17 cellular contexts compared by ENCODE assay signal in the genomic region with DNA sequence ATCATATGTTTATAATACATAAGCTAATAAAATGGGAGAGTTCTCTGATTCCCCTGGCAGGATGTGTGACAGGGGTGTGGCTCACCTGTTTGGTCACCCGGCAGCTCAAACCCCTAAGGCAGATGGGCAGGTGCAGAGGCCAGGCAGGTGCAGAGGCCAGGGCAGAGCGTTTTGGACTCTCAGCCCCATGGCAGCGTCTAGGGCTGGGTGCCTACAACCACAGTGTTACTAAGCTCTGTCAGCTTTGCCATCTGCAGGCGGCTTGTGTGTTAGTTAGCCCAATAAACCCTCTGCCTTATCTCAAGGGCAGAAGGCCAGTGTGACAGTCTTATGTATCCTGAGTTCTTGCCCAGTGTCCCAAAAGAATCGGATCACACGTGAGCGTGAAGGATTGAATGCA. TPM values are rescaled to one million over a fixed set of nuclear protein-coding genes. Genes with fewer than 3 reads are reported as not detected.
"Had no signal": no experiment of that assay in that cellular context is flagged by ENCODE, and none has a peak within 500 bp of the region (broad histone marks: within the 10 kb centered on the region; RNA-seq: fewer than 3 reads in every experiment).

No MANE protein-coding gene starts in this region.

- H3K27me3 Mint-ChIP-seq: progenitor cell of endocrine pancreas; stimulated activated naive CD8-positive, alpha-beta T cell treated with anti-CD3 and anti-CD28 coated beads, Interleukin-15, Interleukin-2, amounts not matched to agents 100 ng/mL and 50 ng/mL, for 24 hours; T-helper 17 cell had no signal

- H3K27ac Mint-ChIP-seq: activated naive CD8-positive, alpha-beta T cell; nephron; progenitor cell of endocrine pancreas; stimulated activated naive CD8-positive, alpha-beta T cell treated with anti-CD3 and anti-CD28 coated beads, Interleukin-15, Interleukin-2, amounts not matched to agents 100 ng/mL and 50 ng/mL, for 24 hours; T-helper 17 cell had no signal

- H3K27me3 ChIP-seq: breast epithelium, esophagus muscularis mucosa, testis, uterus had no signal

- H3K36me3 Mint-ChIP-seq: activated naive CD8-positive, alpha-beta T cell had no signal

- DNase-seq: activated CD4-positive, alpha-beta T cell treated with anti-CD3 and anti-CD28 coated beads, Interleukin-2, amount 50 U/mL, for 1 hour; activated effector memory CD4-positive, alpha-beta T cell treated with anti-CD3 and anti-CD28 coated beads, Interleukin-2, amount 50 U/mL, for 16 hours; aorta; right cardiac atrium; stimulated activated CD4-positive, alpha-beta T cell treated with anti-CD3 and anti-CD28 coated beads, Interleukin-1b, Interleukin-23, amount 100 ng/mL, for 48 hours; T-helper 17 cell; testis; uterus had no signal

- H3K4me1 Mint-ChIP-seq: nephron, T-helper 17 cell had no signal

- H3K4me3 Mint-ChIP-seq: activated naive CD8-positive, alpha-beta T cell; nephron; stimulated activated naive CD8-positive, alpha-beta T cell treated with anti-CD3 and anti-CD28 coated beads, Interleukin-15, Interleukin-2, amounts not matched to agents 100 ng/mL and 50 ng/mL, for 24 hours; T-helper 17 cell had no signal

- FAIRE-seq: endometrium had no signal

- H3K9me3 ChIP-seq: breast epithelium, esophagus muscularis mucosa, testis, uterus had no signal

- H3K27ac ChIP-seq: breast epithelium, esophagus muscularis mucosa, testis, uterus had no signal

- H3K4me1 ChIP-seq: breast epithelium, esophagus muscularis mucosa, testis, uterus had no signal

- H3K36me3 ChIP-seq: breast epithelium, esophagus muscularis mucosa, uterus had no signal

- ATAC-seq: right cardiac atrium, T-helper 17 cell had no signal

- H3K4me3 ChIP-seq: breast epithelium, esophagus muscularis mucosa, testis, uterus had no signal

RNA-seq across cellular contexts. Expression of gene UGT2B15, which starts 54.0 kb away (rescaled TPM):
- total RNA-seq: aorta, esophagus muscularis mucosa, fibroblast of villous mesenchyme, occipital lobe, right cardiac atrium, T-helper 17 cell, uterus had no signal
- polyA plus RNA-seq: right cardiac atrium had no signal
